ENCODE assay signal across 8 cellular contexts in genomic region chr1:154961497-154962237, GRCh38. TPM values are rescaled to one million over a fixed set of nuclear protein-coding genes. Genes with fewer than 3 reads are reported as not detected.
DNase-seq lines count a peak whose midpoint lies in the region; ATAC-seq, FAIRE-seq and TF ChIP-seq lines count a peak whose summit lies in the region.

TSS of gene PYGO2 (minus strand) at chr1:154961782. CDS start at chr1:154961576, 206 bp downstream.

- no peaks in the 10 kb centered on the region for H3K27me3 Mint-ChIP-seq in T-cell

- POLR2A ChIA-PET in HEK293T (lab: Yijun Ruan, JAX) (interaction anchor here (0.6 to 4.8 kb wide), 24 partner anchors 10 to 124 kb away, joined by 3 to 59 read pairs (median 4); partner anchors contain the start of genes CKS1B, FLAD1, LENEP and PMVK), T-cell (lab: Charles Lee) (interaction anchor here (0.7 to 1.3 kb wide), 3 partner anchors 9 to 352 kb away, joined by 3 to 4 read pairs (median 3); partner anchors contain the start of gene SHC1 (in 1 of the 2))

- H3K4me1 ChIP-seq in heart right ventricle (peaks cover 12 to 49% (median 33%) of the 10 kb centered on the region in 9 donors), prostate gland (replicated peaks) (peaks cover 16% of the 10 kb centered on the region)

- DNase-seq in GM12865 (ENCODE audit: low read depth) (peak; percentile 87), HEK293T (ENCODE audit: extremely low spot score) (peak; percentile 87), NAMALWA (ENCODE audit: low spot score) (peak; percentile 89), T-cell (peak; percentile 57 to 87 (median 72)), heart right ventricle (peak; percentile 83 to 84), prostate gland (ENCODE audit: low spot score) (peak; percentile 72), urothelium cell line (ENCODE audit: low spot score) (peak; percentile 85)

- H3K4me3 Mint-ChIP-seq in T-cell, result peak within 1 kb of the TSS; percentile 86 to 93 (median 92)

- H3K4me3 ChIP-seq in GM12865 (ENCODE audit: low read depth, low read length) (peak within 1 kb of the TSS; percentile 90), heart right ventricle (peak within 1 kb of the TSS; percentile 81 to 99 (median 90)), prostate gland (peak within 1 kb of the TSS; percentile 70 to 88)

- intact Hi-C loops in heart right ventricle (cut with DNase I), result loop anchor here in 7 of 10 donors (2.0 to 5.0 kb wide), 4 partner anchors 36 to 56 kb away; partner anchors contain the start of gene ZBTB7B (in 1 of the 7)
- intact Hi-C loops in prostate gland (cut with DNase I), result loop anchor here (1.0 to 5.0 kb wide), 3 partner anchors 36 to 91 kb away; partner anchors contain the start of gene ADAM15

- peak; percentile 59 for TF ChIP-seq POLR2A in prostate gland (IDR thresholded peaks at IDR 0.05)

- H3K36me3 ChIP-seq in heart right ventricle (peaks cover 0 to 63% (median 44%) of the 10 kb centered on the region in 9 donors), prostate gland (peaks cover 0 to 11% of the 10 kb centered on the region in 2 donors)

- H3K4me1 Mint-ChIP-seq in T-cell, result peaks cover 38 to 45% (median 39%) of the 10 kb centered on the region in 3 donors

- H3K36me3 Mint-ChIP-seq in T-cell, result peaks cover 21% of the 10 kb centered on the region

- H3K9me3 ChIP-seq in heart right ventricle (no peaks in the 10 kb centered on the region), prostate gland (no peaks in the 10 kb centered on the region)

- H3K27ac Mint-ChIP-seq in T-cell, result peak within 1 kb of the TSS; percentile 95

- H3K27me3 ChIP-seq in heart right ventricle, result no peaks in the 10 kb centered on the region
- no peaks in the 10 kb centered on the region for H3K27me3 ChIP-seq in prostate gland (replicated peaks; ENCODE audit: insufficient read depth)

- H3K27ac ChIP-seq in adipose tissue (ENCODE audit: low read depth, low read length) (peak within 1 kb of the TSS; percentile 79), heart right ventricle (peak within 1 kb of the TSS; percentile 96 to 100 (median 99)), prostate gland (peak within 1 kb of the TSS; percentile 98 to 99)

- peak; percentile 65 for TF ChIP-seq CTCF in GM12865 (IDR thresholded peaks at IDR 0.05; ENCODE audit: insufficient read depth, low read depth, low read length, missing control alignments)
- TF ChIP-seq CTCF in heart right ventricle (IDR thresholded peaks at IDR 0.05), result peak; percentile 41 to 80 (median 62)
- peak; percentile 71 to 96 (median 91) for TF ChIP-seq CTCF in prostate gland (IDR thresholded peaks at IDR 0.05)

- no peaks in the 10 kb centered on the region for H3K9me3 Mint-ChIP-seq in T-cell

- 0 to 1% (median 0%) methylated on average over 76 to 93 of the region's 93 CpGs for WGBS in adipose tissue, 3 donors
- WGBS in heart right ventricle, 2 donors, result 0% methylated on average over 71 to 93 of the region's 93 CpGs
- WGBS in prostate gland, result under 1% methylated on average over 51 of the region's 93 CpGs

- ATAC-seq in T-cell (replicated peaks in 1 of 4) (peak; percentile 79 to 85 (median 84)), heart right ventricle (peak; percentile 84 to 90 (median 86))

- CTCF ChIA-PET in HEK293T (lab: Yijun Ruan, JAX), result interaction anchor here (0.6 to 1.6 kb wide), 11 partner anchors 9 to 128 kb away, joined by 3 to 6 read pairs (median 4); partner anchors contain the start of genes PMVK and SHC1
- CTCF ChIA-PET in T-cell (lab: Charles Lee), result interaction anchor here (0.9 to 2.2 kb wide), 7 partner anchors 12 to 124 kb away, joined by 3 to 8 read pairs (median 4); partner anchors contain the start of genes FLAD1 (in 1 of the 2) and PMVK (in 1 of the 2)

- FAIRE-seq in urothelium cell line (lab: Jason Lieb, UNC), result no peak

TF ChIP-seq in HEK293T, 16 proteins besides CTCF, POLR2A, EP300 and RAD21:
- TF ChIP-seq ZNF384 (IDR thresholded peaks at IDR 0.05) (no peak), HDGF (IDR thresholded peaks at IDR 0.05; ENCODE audit: borderline replicate concordance) (no peak), LEF1 (IDR thresholded peaks at IDR 0.05; ENCODE audit: borderline replicate concordance) (peak; percentile 66; the same call in 1 of the 2 replicates), ELF4 (IDR thresholded peaks at IDR 0.05) (peak; percentile 43; the same call in 1 of the 2 replicates), BHLHE40 (IDR thresholded peaks at IDR 0.05; ENCODE audit: borderline replicate concordance) (peak; percentile 52; the same call in 1 of the 2 replicates), L3MBTL2 (conservative IDR thresholded peaks at IDR 0.05) (0 out of 2 replicates have a peak, but pooled peaks have one; percentile 41), FOXM1 (IDR thresholded peaks at IDR 0.05; ENCODE audit: borderline replicate concordance) (peak; percentile 70; the same call in 1 of the 2 replicates), ARNT (IDR thresholded peaks at IDR 0.05) (0 out of 2 replicates have a peak, but pooled peaks have one; percentile 34)

RNA-seq across cellular contexts. Expression of gene PYGO2, which starts in this region (rescaled TPM):
- total RNA-seq in T-cell, result 10 to 100 TPM; 36.0 to 70.8 (median 68.5) TPM
- 10 to 100 TPM in 2 of 3 donors, 1 to 10 TPM in 1; 9.1 to 13.9 (median 13.4) TPM for polyA plus RNA-seq in adipose tissue
- total RNA-seq in heart right ventricle, result 10 to 100 TPM in 9 of 10 donors, 1 to 10 TPM in 1; 8.8 to 18.0 (median 13.9) TPM
- 10 to 100 TPM; 11.9 to 12.1 TPM for polyA plus RNA-seq in heart right ventricle
- 10 to 100 TPM; 44.1 to 44.6 TPM for total RNA-seq in prostate gland

Comparison
In these comparisons a context has a peak if more than half of its experiments do, and no peak if none do; other contexts are left out.
1. Peak in every context shown above with its lines: DNase-seq, ATAC-seq, H3K4me3 ChIP-seq and H3K27ac ChIP-seq.